ENCODE assay signal across 22 cellular contexts in genomic region chr12:47878918-47879481, GRCh38. TPM values are rescaled to one million over a fixed set of nuclear protein-coding genes. Genes with fewer than 3 reads are reported as not detected.
DNase-seq lines count a peak whose midpoint lies in the region; ATAC-seq lines count a peak whose summit lies in the region.
"Had no signal": no experiment of that assay in that cellular context is flagged by ENCODE, and none has a peak within 500 bp of the region (broad histone marks: within the 10 kb centered on the region; RNA-seq: fewer than 3 reads in every experiment).

No MANE protein-coding gene starts in this region.

- H3K9ac ChIP-seq in BLaER1: no peak overlapping the region
- H3K9ac ChIP-seq: GM23248 had no signal

- peaks cover 83% of the 10 kb centered on the region for H3K36me3 Mint-ChIP-seq in activated CD4-positive, alpha-beta T cell treated with anti-CD3 and anti-CD28 coated beads, Interleukin-2, amount 10 ng/mL, durations not matched to agents 24 days and 14 days (ENCODE audit: low read depth)
- peaks cover 100% of the 10 kb centered on the region for H3K36me3 Mint-ChIP-seq in activated T-helper 17 cell treated with anti-CD3 and anti-CD28 coated beads, Interleukin-2, amount 50 U/mL, for 72 hours (ENCODE audit: low read depth)
- H3K36me3 Mint-ChIP-seq in activated naive CD4-positive, alpha-beta T cell treated with anti-CD3 and anti-CD28 coated beads, Interleukin-2, amount 10 ng/mL, durations not matched to agents 7 days and 5 days: peaks cover 42% of the 10 kb centered on the region
- H3K36me3 Mint-ChIP-seq: CD4-positive, alpha-beta memory T cell had no signal

- peaks cover 5% of the 10 kb centered on the region for H3K9me3 Mint-ChIP-seq in activated CD4-positive, alpha-beta T cell treated with anti-CD3 and anti-CD28 coated beads, Interleukin-2, amount 10 ng/mL, durations not matched to agents 24 days and 14 days
- no peaks in the 10 kb centered on the region for H3K9me3 Mint-ChIP-seq in activated T-helper 17 cell treated with anti-CD3 and anti-CD28 coated beads, Interleukin-2, amount 50 U/mL, for 72 hours
- no peaks in the 10 kb centered on the region for H3K9me3 Mint-ChIP-seq in activated naive CD4-positive, alpha-beta T cell treated with anti-CD3 and anti-CD28 coated beads, Interleukin-2, amount 10 ng/mL, durations not matched to agents 7 days and 5 days
- H3K9me3 Mint-ChIP-seq: CD4-positive, alpha-beta memory T cell had no signal

- H4K20me1 ChIP-seq in BLaER1: no peaks in the 10 kb centered on the region

- no peaks in the 10 kb centered on the region for H3K36me3 ChIP-seq in BLaER1
- H3K36me3 ChIP-seq: BE2C had no signal

- intact Hi-C loops in activated CD4-positive, alpha-beta T cell treated with anti-CD3 and anti-CD28 coated beads, Interleukin-2, amount 10 ng/mL, durations not matched to agents 24 days and 14 days (cut with micrococcal nuclease): no loop called here

- H3K27me3 Mint-ChIP-seq in activated CD4-positive, alpha-beta T cell treated with anti-CD3 and anti-CD28 coated beads, Interleukin-2, amount 10 ng/mL, durations not matched to agents 24 days and 14 days: no peaks in the 10 kb centered on the region
- no peaks in the 10 kb centered on the region for H3K27me3 Mint-ChIP-seq in activated T-helper 17 cell treated with anti-CD3 and anti-CD28 coated beads, Interleukin-2, amount 50 U/mL, for 72 hours
- H3K27me3 Mint-ChIP-seq in activated naive CD4-positive, alpha-beta T cell treated with anti-CD3 and anti-CD28 coated beads, Interleukin-2, amount 10 ng/mL, durations not matched to agents 7 days and 5 days: no peaks in the 10 kb centered on the region
- H3K27me3 Mint-ChIP-seq: CD4-positive, alpha-beta memory T cell had no signal

- no peak for ATAC-seq in activated T-helper 17 cell treated with anti-CD3 and anti-CD28 coated beads, Interleukin-2, amount 50 U/mL, for 72 hours (replicated peaks)
- ATAC-seq: PC-3 had no signal

- no peaks in the 10 kb centered on the region for H3K9me3 ChIP-seq in BLaER1
- H3K9me3 ChIP-seq: BE2C had no signal

- DNase-seq in activated CD4-positive, alpha-beta T cell treated with anti-CD3 and anti-CD28 coated beads, Interleukin-2, amount 10 ng/mL, durations not matched to agents 24 days and 14 days: no peak
- DNase-seq in activated CD4-positive, alpha-beta T cell treated with anti-CD3 and anti-CD28 coated beads for 1 hour: no peak
- peak; percentile 74 for DNase-seq in mesenteric fat pad (ENCODE audit: low spot score)
- DNase-seq in HT-29 (ENCODE audit: low spot score): no peak
- DNase-seq in activated naive CD4-positive, alpha-beta T cell treated with anti-CD3 and anti-CD28 coated beads, Interleukin-2, amount 10 ng/mL, durations not matched to agents 7 days and 5 days: no peak
- no peak for DNase-seq in MV-4-11 (lab: John Stamatoyannopoulos, UW)
- DNase-seq: BE2C; CD4-positive, alpha-beta memory T cell; GF-D8; GM23248; HCEC 1CT; Kasumi-1; MM.1S; NCI-H1092 treated with DMSO at 0.1 percent for 48 hours; NCI-H146; NCI-H2029 treated with DMSO at 0.1 percent for 48 hours; NCI-H2171; NCI-H526; PC-3; RPMI8226 had no signal

- CTCF ChIA-PET in activated naive CD4-positive, alpha-beta T cell treated with anti-CD3 and anti-CD28 coated beads, Interleukin-2, amount 10 ng/mL, durations not matched to agents 7 days and 5 days (lab: Charles Lee): interaction anchor here (0.7 to 2.0 kb wide), 2 partner anchors 9 to 310 kb away, joined by 3 to 7 read pairs; no protein-coding TSS in a partner anchor

- H3K4me1 ChIP-seq in BLaER1: peaks cover 43% of the 10 kb centered on the region
- H3K4me1 ChIP-seq: BE2C had no signal

- H3K27ac ChIP-seq in BLaER1: no peak overlapping the region
- H3K27ac ChIP-seq: GM23248 had no signal

- H3K4me3 Mint-ChIP-seq in activated CD4-positive, alpha-beta T cell treated with anti-CD3 and anti-CD28 coated beads, Interleukin-2, amount 10 ng/mL, durations not matched to agents 24 days and 14 days: peak overlapping the region; percentile 73
- peak overlapping the region; percentile 39 for H3K4me3 Mint-ChIP-seq in activated T-helper 17 cell treated with anti-CD3 and anti-CD28 coated beads, Interleukin-2, amount 50 U/mL, for 72 hours
- no peak overlapping the region for H3K4me3 Mint-ChIP-seq in activated naive CD4-positive, alpha-beta T cell treated with anti-CD3 and anti-CD28 coated beads, Interleukin-2, amount 10 ng/mL, durations not matched to agents 7 days and 5 days

- peak overlapping the region; percentile 65; the same call in 1 of the 2 replicates for H3K4me2 ChIP-seq in BLaER1

- H3K4me3 ChIP-seq in BLaER1: no peak overlapping the region
- H3K4me3 ChIP-seq: GM23248 had no signal

- H3K27ac Mint-ChIP-seq in activated CD4-positive, alpha-beta T cell treated with anti-CD3 and anti-CD28 coated beads, Interleukin-2, amount 10 ng/mL, durations not matched to agents 24 days and 14 days: peak overlapping the region; percentile 84
- H3K27ac Mint-ChIP-seq in activated T-helper 17 cell treated with anti-CD3 and anti-CD28 coated beads, Interleukin-2, amount 50 U/mL, for 72 hours: peak overlapping the region; percentile 42
- H3K27ac Mint-ChIP-seq in activated naive CD4-positive, alpha-beta T cell treated with anti-CD3 and anti-CD28 coated beads, Interleukin-2, amount 10 ng/mL, durations not matched to agents 7 days and 5 days: no peak overlapping the region
- H3K27ac Mint-ChIP-seq: CD4-positive, alpha-beta memory T cell had no signal

- peaks cover 70% of the 10 kb centered on the region for H3K4me1 Mint-ChIP-seq in activated CD4-positive, alpha-beta T cell treated with anti-CD3 and anti-CD28 coated beads, Interleukin-2, amount 10 ng/mL, durations not matched to agents 24 days and 14 days
- peaks cover 66% of the 10 kb centered on the region for H3K4me1 Mint-ChIP-seq in activated T-helper 17 cell treated with anti-CD3 and anti-CD28 coated beads, Interleukin-2, amount 50 U/mL, for 72 hours
- peaks cover 38% of the 10 kb centered on the region for H3K4me1 Mint-ChIP-seq in activated naive CD4-positive, alpha-beta T cell treated with anti-CD3 and anti-CD28 coated beads, Interleukin-2, amount 10 ng/mL, durations not matched to agents 7 days and 5 days

- H3K27me3 ChIP-seq in BLaER1: no peaks in the 10 kb centered on the region
- H3K27me3 ChIP-seq: BE2C had no signal

RNA-seq across cellular contexts. Expression of gene VDR, which starts 25.8 kb away (rescaled TPM):
- 267 and 277 TPM in 2 replicates for total RNA-seq in activated CD4-positive, alpha-beta T cell treated with anti-CD3 and anti-CD28 coated beads, Interleukin-2, amount 10 ng/mL, durations not matched to agents 24 days and 14 days
- total RNA-seq in activated T-helper 17 cell treated with anti-CD3 and anti-CD28 coated beads, Interleukin-2, amount 50 U/mL, for 72 hours: 100 to 1,000 TPM in 1 of 2 donors, 10 to 100 TPM in 1; 70.9 to 182 TPM
- 9.8 TPM for total RNA-seq in mesenteric fat pad
- 15.3 and 15.4 TPM in 2 replicates for total RNA-seq in HT-29 (2014; rRNA removed; shearing (Covaris generic))

RNA-seq across cellular contexts. Expression of gene HDAC7, which starts 59.3 kb away (rescaled TPM):
- 405 and 419 TPM in 2 replicates for total RNA-seq in activated CD4-positive, alpha-beta T cell treated with anti-CD3 and anti-CD28 coated beads, Interleukin-2, amount 10 ng/mL, durations not matched to agents 24 days and 14 days
- 100 to 1,000 TPM; 163 to 471 TPM for total RNA-seq in activated T-helper 17 cell treated with anti-CD3 and anti-CD28 coated beads, Interleukin-2, amount 50 U/mL, for 72 hours
- 105 TPM for total RNA-seq in mesenteric fat pad
- total RNA-seq in HT-29 (2014; rRNA removed; shearing (Covaris generic)): 51.7 and 55.6 TPM in 2 replicates
